ENCODE assay signal across 1 cellular context in the genomic region with DNA sequence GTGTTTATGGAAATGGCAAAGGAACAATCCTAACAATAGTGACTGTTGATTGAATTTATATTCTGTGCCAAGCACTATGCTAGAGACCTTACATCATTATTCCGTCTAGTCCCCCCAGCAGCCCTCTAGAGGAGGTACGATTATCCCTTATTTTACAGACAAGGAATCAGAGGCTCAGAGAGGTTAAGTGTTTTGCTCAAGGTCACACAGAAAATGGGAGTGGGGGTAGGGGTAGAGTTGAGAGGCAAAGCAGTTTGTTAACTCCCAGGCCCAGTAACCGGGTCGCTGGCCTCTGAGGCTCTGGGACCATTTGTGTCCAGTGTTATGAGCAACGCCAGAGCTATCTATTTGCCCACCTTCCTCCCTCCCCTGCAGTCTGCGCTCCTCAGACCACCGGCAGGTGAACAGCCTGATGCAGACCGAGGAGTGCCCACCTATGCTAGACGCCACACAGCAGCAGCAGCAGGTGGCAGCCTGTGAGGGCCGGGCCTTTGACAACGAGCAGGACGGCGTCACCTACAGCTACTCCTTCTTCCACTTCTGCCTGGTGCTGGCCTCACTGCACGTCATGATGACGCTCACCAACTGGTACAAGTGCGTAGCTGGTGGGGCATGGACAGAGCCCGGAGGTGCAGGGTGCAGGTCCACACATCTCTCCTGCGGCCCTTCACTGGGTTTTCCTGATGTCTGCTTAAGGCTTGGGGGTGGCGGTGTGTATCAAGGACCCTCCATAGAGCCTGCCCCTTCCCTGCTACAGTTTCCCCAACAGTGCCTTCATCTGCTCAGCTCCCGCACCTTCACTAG.
A peak's percentile ranks its signal among the peaks of the same experiment; 100 is the strongest.
TF ChIP-seq lines count a peak whose summit lies in the region.

No MANE protein-coding gene starts in this region.

TF ChIP-seq in HepG2, 621 proteins besides CTCF, POLR2A, EP300 and RAD21 (continued from another document and continues in another):
- TF ChIP-seq HMG20A (CRISPR knock-in tag; IDR thresholded peaks at IDR 0.05; ENCODE audit: borderline replicate concordance) (no peak), ZNF772 (CRISPR knock-in tag; IDR thresholded peaks at IDR 0.05) (no peak), MTF1 (CRISPR knock-in tag; IDR thresholded peaks at IDR 0.05) (no peak), EED (CRISPR knock-in tag; IDR thresholded peaks at IDR 0.05) (no peak), ZNF143 (CRISPR knock-in tag; IDR thresholded peaks at IDR 0.05) (no peak), ZNF510 (CRISPR knock-in tag; IDR thresholded peaks at IDR 0.05; ENCODE audit: low read depth) (no peak), RORA (CRISPR knock-in tag; IDR thresholded peaks at IDR 0.05) (no peak), HNRNPUL1 (IDR thresholded peaks at IDR 0.05; ENCODE audit: low read depth, low read length) (no peak), ZNF546 (CRISPR knock-in tag; conservative IDR thresholded peaks at IDR 0.05) (no peak), CCAR2 (optimal IDR thresholded peaks at IDR 0.05; ENCODE audit: low read depth, low read length) (no peak), ZNF142 (CRISPR knock-in tag; IDR thresholded peaks at IDR 0.05) (no peak), TFE3 (CRISPR knock-in tag; IDR thresholded peaks at IDR 0.05) (no peak), KDM1A (CRISPR knock-in tag; IDR thresholded peaks at IDR 0.05) (peak; percentile 11; the same call in 1 of the 2 replicates), MNT (IDR thresholded peaks at IDR 0.05) (no peak), RFX3 (CRISPR knock-in tag; IDR thresholded peaks at IDR 0.05) (no peak), NRL (CRISPR knock-in tag; IDR thresholded peaks at IDR 0.05; ENCODE audit: borderline replicate concordance) (no peak), MTF2 (CRISPR knock-in tag; IDR thresholded peaks at IDR 0.05; ENCODE audit: borderline replicate concordance) (no peak), FOXC1 (CRISPR knock-in tag; IDR thresholded peaks at IDR 0.05; ENCODE audit: borderline replicate concordance) (no peak), ZNF124 (CRISPR knock-in tag; IDR thresholded peaks at IDR 0.05) (no peak), NFKB2 (CRISPR knock-in tag; IDR thresholded peaks at IDR 0.05; ENCODE audit: borderline replicate concordance) (no peak), ZNF570 (CRISPR knock-in tag; IDR thresholded peaks at IDR 0.05; ENCODE audit: borderline replicate concordance) (no peak), ZNF326 (CRISPR knock-in tag; IDR thresholded peaks at IDR 0.05; ENCODE audit: borderline replicate concordance) (no peak), CC2D1A (CRISPR knock-in tag; IDR thresholded peaks at IDR 0.05) (no peak), ZNF317 (CRISPR knock-in tag; IDR thresholded peaks at IDR 0.05) (0 out of 2 replicates have a peak, but pooled peaks have one; percentile 9), LCORL (IDR thresholded peaks at IDR 0.05) (no peak), LCORL (CRISPR knock-in tag; IDR thresholded peaks at IDR 0.05) (no peak), TOE1 (CRISPR knock-in tag; IDR thresholded peaks at IDR 0.05) (no peak), RARA (CRISPR knock-in tag; IDR thresholded peaks at IDR 0.05) (no peak), GMEB2 (CRISPR knock-in tag; IDR thresholded peaks at IDR 0.05; ENCODE audit: low read depth) (no peak)
- TF ChIP-seq, protein P1, sequence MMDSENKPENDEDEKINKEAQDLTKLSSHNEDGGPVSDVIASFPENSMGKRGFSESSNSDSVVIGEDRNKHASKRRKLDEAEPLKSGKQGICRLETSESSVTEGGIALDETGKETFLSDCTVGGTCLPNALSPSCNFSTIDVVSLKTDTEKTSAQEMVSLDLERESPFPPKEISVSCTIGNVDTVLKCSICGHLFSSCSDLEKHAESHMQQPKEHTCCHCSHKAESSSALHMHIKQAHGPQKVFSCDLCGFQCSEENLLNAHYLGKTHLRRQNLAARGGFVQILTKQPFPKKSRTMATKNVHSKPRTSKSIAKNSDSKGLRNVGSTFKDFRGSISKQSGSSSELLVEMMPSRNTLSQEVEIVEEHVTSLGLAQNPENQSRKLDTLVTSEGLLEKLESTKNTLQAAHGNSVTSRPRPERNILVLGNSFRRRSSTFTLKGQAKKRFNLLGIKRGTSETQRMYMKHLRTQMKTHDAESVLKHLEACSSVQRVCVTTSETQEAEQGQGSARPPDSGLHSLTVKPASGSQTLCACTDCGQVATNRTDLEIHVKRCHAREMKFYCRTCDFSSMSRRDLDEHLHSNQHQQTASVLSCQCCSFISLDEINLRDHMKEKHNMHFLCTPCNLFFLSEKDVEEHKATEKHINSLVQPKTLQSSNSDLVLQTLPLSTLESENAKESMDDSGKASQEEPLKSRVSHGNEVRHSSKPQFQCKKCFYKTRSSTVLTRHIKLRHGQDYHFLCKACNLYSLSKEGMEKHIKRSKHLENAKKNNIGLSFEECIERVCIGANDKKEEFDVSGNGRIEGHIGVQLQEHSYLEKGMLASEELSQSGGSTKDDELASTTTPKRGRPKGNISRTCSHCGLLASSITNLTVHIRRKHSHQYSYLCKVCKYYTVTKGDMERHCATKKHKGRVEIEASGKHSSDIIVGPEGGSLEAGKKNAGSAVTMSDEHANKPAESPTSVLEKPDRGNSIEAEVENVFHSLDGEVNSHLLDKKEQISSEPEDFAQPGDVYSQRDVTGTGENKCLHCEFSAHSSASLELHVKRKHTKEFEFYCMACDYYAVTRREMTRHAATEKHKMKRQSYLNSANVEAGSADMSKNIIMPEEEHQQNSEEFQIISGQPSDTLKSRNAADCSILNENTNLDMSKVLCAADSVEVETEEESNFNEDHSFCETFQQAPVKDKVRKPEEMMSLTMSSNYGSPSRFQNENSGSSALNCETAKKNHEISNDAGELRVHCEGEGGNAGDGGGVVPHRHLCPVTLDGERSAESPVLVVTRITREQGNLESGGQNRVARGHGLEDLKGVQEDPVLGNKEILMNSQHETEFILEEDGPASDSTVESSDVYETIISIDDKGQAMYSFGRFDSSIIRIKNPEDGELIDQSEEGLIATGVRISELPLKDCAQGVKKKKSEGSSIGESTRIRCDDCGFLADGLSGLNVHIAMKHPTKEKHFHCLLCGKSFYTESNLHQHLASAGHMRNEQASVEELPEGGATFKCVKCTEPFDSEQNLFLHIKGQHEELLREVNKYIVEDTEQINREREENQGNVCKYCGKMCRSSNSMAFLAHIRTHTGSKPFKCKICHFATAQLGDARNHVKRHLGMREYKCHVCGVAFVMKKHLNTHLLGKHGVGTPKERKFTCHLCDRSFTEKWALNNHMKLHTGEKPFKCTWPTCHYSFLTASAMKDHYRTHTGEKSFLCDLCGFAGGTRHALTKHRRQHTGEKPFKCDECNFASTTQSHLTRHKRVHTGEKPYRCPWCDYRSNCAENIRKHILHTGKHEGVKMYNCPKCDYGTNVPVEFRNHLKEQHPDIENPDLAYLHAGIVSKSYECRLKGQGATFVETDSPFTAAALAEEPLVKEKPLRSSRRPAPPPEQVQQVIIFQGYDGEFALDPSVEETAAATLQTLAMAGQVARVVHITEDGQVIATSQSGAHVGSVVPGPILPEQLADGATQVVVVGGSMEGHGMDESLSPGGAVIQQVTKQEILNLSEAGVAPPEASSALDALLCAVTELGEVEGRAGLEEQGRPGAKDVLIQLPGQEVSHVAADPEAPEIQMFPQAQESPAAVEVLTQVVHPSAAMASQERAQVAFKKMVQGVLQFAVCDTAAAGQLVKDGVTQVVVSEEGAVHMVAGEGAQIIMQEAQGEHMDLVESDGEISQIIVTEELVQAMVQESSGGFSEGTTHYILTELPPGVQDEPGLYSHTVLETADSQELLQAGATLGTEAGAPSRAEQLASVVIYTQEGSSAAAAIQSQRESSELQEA (CRISPR knock-in tag; IDR thresholded peaks at IDR 0.05; ENCODE audit: not compliant biosample characterization) = peak; percentile 38
- TF ChIP-seq, protein P2, sequence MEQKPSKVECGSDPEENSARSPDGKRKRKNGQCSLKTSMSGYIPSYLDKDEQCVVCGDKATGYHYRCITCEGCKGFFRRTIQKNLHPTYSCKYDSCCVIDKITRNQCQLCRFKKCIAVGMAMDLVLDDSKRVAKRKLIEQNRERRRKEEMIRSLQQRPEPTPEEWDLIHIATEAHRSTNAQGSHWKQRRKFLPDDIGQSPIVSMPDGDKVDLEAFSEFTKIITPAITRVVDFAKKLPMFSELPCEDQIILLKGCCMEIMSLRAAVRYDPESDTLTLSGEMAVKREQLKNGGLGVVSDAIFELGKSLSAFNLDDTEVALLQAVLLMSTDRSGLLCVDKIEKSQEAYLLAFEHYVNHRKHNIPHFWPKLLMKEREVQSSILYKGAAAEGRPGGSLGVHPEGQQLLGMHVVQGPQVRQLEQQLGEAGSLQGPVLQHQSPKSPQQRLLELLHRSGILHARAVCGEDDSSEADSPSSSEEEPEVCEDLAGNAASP (CRISPR knock-in tag; IDR thresholded peaks at IDR 0.05; ENCODE audit: borderline replicate concordance) = no peak
- TF ChIP-seq, protein P3, sequence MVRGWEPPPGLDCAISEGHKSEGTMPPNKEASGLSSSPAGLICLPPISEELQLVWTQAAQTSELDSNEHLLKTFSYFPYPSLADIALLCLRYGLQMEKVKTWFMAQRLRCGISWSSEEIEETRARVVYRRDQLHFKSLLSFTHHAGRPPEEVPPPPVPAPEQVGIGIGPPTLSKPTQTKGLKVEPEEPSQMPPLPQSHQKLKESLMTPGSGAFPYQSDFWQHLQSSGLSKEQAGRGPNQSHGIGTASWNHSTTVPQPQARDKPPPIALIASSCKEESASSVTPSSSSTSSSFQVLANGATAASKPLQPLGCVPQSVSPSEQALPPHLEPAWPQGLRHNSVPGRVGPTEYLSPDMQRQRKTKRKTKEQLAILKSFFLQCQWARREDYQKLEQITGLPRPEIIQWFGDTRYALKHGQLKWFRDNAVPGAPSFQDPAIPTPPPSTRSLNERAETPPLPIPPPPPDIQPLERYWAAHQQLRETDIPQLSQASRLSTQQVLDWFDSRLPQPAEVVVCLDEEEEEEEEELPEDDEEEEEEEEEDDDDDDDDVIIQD (CRISPR knock-in tag; IDR thresholded peaks at IDR 0.05; ENCODE audit: low read depth) = no peak
